ENCODE assay signal across 18 cellular contexts in the genomic region with DNA sequence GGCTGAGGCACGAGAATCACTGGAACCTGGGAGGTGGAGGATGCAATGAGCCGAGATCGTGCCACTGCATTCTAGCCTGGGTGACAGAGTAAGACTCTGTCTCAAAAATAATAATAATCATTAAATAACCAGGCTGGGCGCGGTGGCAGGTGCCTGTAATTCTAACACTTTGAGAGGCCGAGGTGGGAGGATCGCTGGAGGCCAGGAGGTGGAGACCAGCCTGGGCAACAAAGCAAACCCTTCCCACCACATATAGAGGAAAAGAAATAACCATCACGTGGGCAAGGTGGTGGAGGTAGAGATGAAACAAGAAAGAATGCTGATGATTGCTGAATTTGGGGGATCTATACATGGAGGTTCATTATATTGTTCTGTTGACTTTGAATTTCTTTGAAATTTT.
DNase-seq lines count a peak whose midpoint lies in the region; ATAC-seq, FAIRE-seq and TF ChIP-seq lines count a peak whose summit lies in the region.
"Had no signal": no experiment of that assay in that cellular context is flagged by ENCODE, and none has a peak within 500 bp of the region (broad histone marks: within the 10 kb centered on the region; RNA-seq: fewer than 3 reads in every experiment).

No MANE protein-coding gene starts in this region.

- peak; percentile 15 for FAIRE-seq in endothelial cell of umbilical vein (lab: Jason Lieb, UNC)
- FAIRE-seq: A549 had no signal

- BruUV-seq in Panc1 (replicated peaks; lab: Mats Ljungman, UMichigan) (no TSS peak), endothelial cell of umbilical vein (replicated peaks; lab: Mats Ljungman, UMichigan) (no TSS peak)

- H3K4me3 Mint-ChIP-seq in activated naive CD8-positive, alpha-beta T cell = no peak overlapping the region
- H3K4me3 Mint-ChIP-seq in activated naive CD8-positive, alpha-beta T cell treated with anti-CD3 and anti-CD28 coated beads for 36 hours = no peak overlapping the region
- H3K4me3 Mint-ChIP-seq: CD4-positive, alpha-beta T cell had no signal

- no peaks in the 10 kb centered on the region for H3K27me3 Mint-ChIP-seq in activated naive CD8-positive, alpha-beta T cell
- peaks cover 3% of the 10 kb centered on the region for H3K27me3 Mint-ChIP-seq in activated naive CD8-positive, alpha-beta T cell treated with anti-CD3 and anti-CD28 coated beads for 36 hours
- H3K27me3 Mint-ChIP-seq: CD4-positive, alpha-beta T cell had no signal

- H3K36me3 Mint-ChIP-seq in activated naive CD8-positive, alpha-beta T cell = no peaks in the 10 kb centered on the region
- H3K36me3 Mint-ChIP-seq in activated naive CD8-positive, alpha-beta T cell treated with anti-CD3 and anti-CD28 coated beads for 36 hours = no peaks in the 10 kb centered on the region

- H3K9me3 ChIP-seq in Panc1 (ENCODE audit: control insufficient read depth, insufficient read depth, low read depth, low read length) = no peaks in the 10 kb centered on the region
- no peaks in the 10 kb centered on the region for H3K9me3 ChIP-seq in endothelial cell of umbilical vein (replicated peaks; ENCODE audit: control insufficient read depth, insufficient read depth, low read length)
- H3K9me3 ChIP-seq: A549 had no signal

- H3K27me3 ChIP-seq in Panc1 (ENCODE audit: control insufficient read depth, insufficient read depth, low read length) (no peaks in the 10 kb centered on the region), endothelial cell of umbilical vein (ENCODE audit: control insufficient read depth in 2 of 2, insufficient read depth in 2 of 2, low read length in 2 of 2) (peaks cover 0 to 6% of the 10 kb centered on the region in 2 experiments)

- H3K9me3 Mint-ChIP-seq in activated naive CD8-positive, alpha-beta T cell (ENCODE audit: low read depth) = no peaks in the 10 kb centered on the region
- H3K9me3 Mint-ChIP-seq in activated naive CD8-positive, alpha-beta T cell treated with anti-CD3 and anti-CD28 coated beads for 36 hours = no peaks in the 10 kb centered on the region
- H3K9me3 Mint-ChIP-seq: CD4-positive, alpha-beta T cell had no signal

- TF ChIP-seq CTCF in Panc1 (IDR thresholded peaks at IDR 0.05) = no peak
- no peak for TF ChIP-seq CTCF in endothelial cell of umbilical vein (IDR thresholded peaks at IDR 0.05; ENCODE audit: extremely low read depth in 1 of 2, insufficient read depth in 1 of 2, low read depth in 1 of 2, low read length in 2 of 2)

- peaks cover 20% of the 10 kb centered on the region for H3K4me1 Mint-ChIP-seq in activated naive CD8-positive, alpha-beta T cell (ENCODE audit: low read depth)
- peaks cover 31% of the 10 kb centered on the region for H3K4me1 Mint-ChIP-seq in activated naive CD8-positive, alpha-beta T cell treated with anti-CD3 and anti-CD28 coated beads for 36 hours

- CTCF ChIA-PET in Panc1 (lab: Charles Lee) (no interaction called here), endothelial cell of umbilical vein (lab: Charles Lee) (no interaction called here)

- POLR2A ChIA-PET in Panc1 (lab: Charles Lee) = no interaction called here
- POLR2A ChIA-PET in endothelial cell of umbilical vein (lab: Charles Lee) = no interaction called here

- no peak overlapping the region for H2AFZ ChIP-seq in endothelial cell of umbilical vein (ENCODE audit: low read depth, low read length)

- intact Hi-C loops in Panc1 (cut with micrococcal nuclease; ENCODE audit: unreplicated experiment) (no loop called here), endothelial cell of umbilical vein (cut with micrococcal nuclease) (no loop called here)

- ATAC-seq in Panc1 = no peak
- ATAC-seq: A549, HCT116 had no signal

- DNase-seq in activated naive CD8-positive, alpha-beta T cell treated with anti-CD3 and anti-CD28 coated beads for 36 hours = no peak
- no peak for DNase-seq in Panc1 (ENCODE audit: low read depth, low spot score)
- DNase-seq in endothelial cell of umbilical vein (ENCODE audit: low read depth, low spot score) = no peak
- no peak for DNase-seq in dermis blood vessel endothelial cell
- DNase-seq in effector CD8-positive, alpha-beta T cell (lab: John Stamatoyannopoulos, UW) = no peak
- DNase-seq in NCI-H1436 (lab: John Stamatoyannopoulos, UW) = no peak
- DNase-seq: AML-193; CD4-positive, alpha-beta T cell; DMS153; DMS79; GDM1; GOT3; H7 had no signal

- H4K20me1 ChIP-seq in endothelial cell of umbilical vein (replicated peaks; ENCODE audit: control insufficient read depth, extremely low read depth, insufficient read depth, low read length) = no peaks in the 10 kb centered on the region

- H3K4me1 ChIP-seq in Panc1 (ENCODE audit: control insufficient read depth, insufficient read depth, low read length) (peaks cover 53% of the 10 kb centered on the region), endothelial cell of umbilical vein (ENCODE audit: control insufficient read depth, extremely low read depth, insufficient read depth, low read length) (peaks cover 18% of the 10 kb centered on the region)

- no peaks in the 10 kb centered on the region for H3K9me1 ChIP-seq in endothelial cell of umbilical vein (replicated peaks; ENCODE audit: control insufficient read depth, extremely low read depth, insufficient read depth, low read length)

- H3K9ac ChIP-seq in endothelial cell of umbilical vein (replicated peaks; ENCODE audit: extremely low read depth, insufficient read depth, low read length) = no peak overlapping the region

- dilution Hi-C loops in endothelial cell of umbilical vein (cut with MboI; ENCODE audit: extremely low pct_ligation_motif_present, low sequenced_read_pairs) = no loop called here

- peak overlapping the region; percentile 22 for H3K27ac Mint-ChIP-seq in activated naive CD8-positive, alpha-beta T cell
- no peak overlapping the region for H3K27ac Mint-ChIP-seq in activated naive CD8-positive, alpha-beta T cell treated with anti-CD3 and anti-CD28 coated beads for 36 hours
- H3K27ac Mint-ChIP-seq: CD4-positive, alpha-beta T cell had no signal

- H3K4me2 ChIP-seq in endothelial cell of umbilical vein (ENCODE audit: insufficient read depth, low read length) = no peak overlapping the region
- H3K4me2 ChIP-seq: A549 had no signal

- no peak for TF ChIP-seq POLR2A in endothelial cell of umbilical vein (IDR thresholded peaks at IDR 0.05; ENCODE audit: low read depth, low read length)

- H3K36me3 ChIP-seq in Panc1 (ENCODE audit: control insufficient read depth, insufficient read depth, low read length) = no peaks in the 10 kb centered on the region
- H3K36me3 ChIP-seq in endothelial cell of umbilical vein (ENCODE audit: control insufficient read depth in 2 of 2, extremely low read depth in 1 of 2, insufficient read depth in 2 of 2, low read length in 2 of 2) = no peaks in the 10 kb centered on the region

- in situ Hi-C loops in Panc1 (cut with HindIII; ENCODE audit: low pct_unique_long_range_greater_than_20kb, low sequenced_read_pairs) = no loop called here

- no peaks in the 10 kb centered on the region for H3K79me2 ChIP-seq in endothelial cell of umbilical vein (ENCODE audit: control insufficient read depth, insufficient read depth, low read length)

- peak overlapping the region; percentile 92; the same call in 1 of the 2 replicates for H3K27ac ChIP-seq in Panc1 (ENCODE audit: low read length)
- no peak overlapping the region for H3K27ac ChIP-seq in endothelial cell of umbilical vein (ENCODE audit: insufficient read depth, low read depth, low read length)
- H3K27ac ChIP-seq: 22Rv1, A549, C4-2B had no signal

- no peak overlapping the region for H3K4me3 ChIP-seq in Panc1 (ENCODE audit: low read depth in 2 of 2, low read length in 2 of 2)
- H3K4me3 ChIP-seq in endothelial cell of umbilical vein (replicated peaks in 1 of 3; ENCODE audit: insufficient read depth in 1 of 3, low read depth in 1 of 3, low read length in 3 of 3) = no peak overlapping the region
- H3K4me3 ChIP-seq: A549 had no signal

TF ChIP-seq in endothelial cell of umbilical vein, 7 proteins besides CTCF, POLR2A, EP300 and RAD21:
- TF ChIP-seq POLR2AphosphoS5 (IDR thresholded peaks at IDR 0.05; ENCODE audit: insufficient read depth, low read depth, low read length) (no peak), FOS (IDR thresholded peaks at IDR 0.05; ENCODE audit: borderline replicate concordance, insufficient read depth, low read length) (no peak), EZH2 (IDR thresholded peaks at IDR 0.05; ENCODE audit: borderline replicate concordance, low read depth, low read length, severe bottlenecking) (no peak), JUN (IDR thresholded peaks at IDR 0.05; ENCODE audit: borderline replicate concordance, insufficient read depth, insufficient read length, low read depth) (no peak), MYC (IDR thresholded peaks at IDR 0.05; ENCODE audit: low read depth, low read length) (no peak), GATA2 (IDR thresholded peaks at IDR 0.05; ENCODE audit: insufficient read depth, insufficient read length, low read depth, low read length) (no peak)
- TF ChIP-seq, protein P1, sequence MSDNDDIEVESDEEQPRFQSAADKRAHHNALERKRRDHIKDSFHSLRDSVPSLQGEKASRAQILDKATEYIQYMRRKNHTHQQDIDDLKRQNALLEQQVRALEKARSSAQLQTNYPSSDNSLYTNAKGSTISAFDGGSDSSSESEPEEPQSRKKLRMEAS (IDR thresholded peaks at IDR 0.05; ENCODE audit: insufficient read depth, insufficient read length) = no peak
